In the genomic region with DNA sequence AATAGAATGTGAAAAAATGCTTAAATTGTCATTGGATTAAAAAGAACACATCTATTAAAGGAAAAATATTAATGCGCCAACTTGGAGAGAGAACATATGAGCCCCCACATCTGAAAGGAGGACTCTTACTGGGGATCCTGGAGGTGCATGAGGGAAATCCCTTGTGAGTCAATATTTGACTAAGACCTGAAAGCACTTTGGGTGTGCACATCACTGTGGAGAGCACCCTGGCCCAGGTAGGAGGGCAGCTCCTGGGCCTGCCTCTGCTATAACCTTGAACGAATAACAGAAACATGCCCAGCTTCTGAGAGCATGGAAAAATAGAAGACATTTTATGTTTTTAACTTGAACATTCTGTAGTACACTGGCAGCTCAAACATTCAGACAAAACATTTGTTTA, we compare ENCODE assay signal across 15 cellular contexts.
"Had no signal": no experiment of that assay in that cellular context is flagged by ENCODE, and none has a peak within 500 bp of the region (broad histone marks: within the 10 kb centered on the region; RNA-seq: fewer than 3 reads in every experiment).

No MANE protein-coding gene starts in this region.

- H3K4me1 ChIP-seq: left ventricle myocardium inferior, suprapubic skin had no signal

- H3K9me3 ChIP-seq: left ventricle myocardium inferior, suprapubic skin had no signal

- H3K4me3 ChIP-seq: dorsolateral prefrontal cortex, left ventricle myocardium inferior, suprapubic skin had no signal

- FAIRE-seq: kidney, TTC549 had no signal

- ATAC-seq: natural killer cell treated with Interleukin-12 subunit alpha and Interleukin-12 subunit beta and Interleukin-15 and Interleukin-18, amount 100 ng/mL, for 72 hours had no signal

- H3K36me3 ChIP-seq: left ventricle myocardium inferior, suprapubic skin had no signal

- H3K27ac ChIP-seq: dorsolateral prefrontal cortex, left ventricle myocardium inferior, suprapubic skin had no signal

- H3K27me3 ChIP-seq: dorsolateral prefrontal cortex, suprapubic skin had no signal

- DNase-seq: activated B cell treated with CpG ODN at 0.5 μM for 24 hours; activated CD4-positive, alpha-beta T cell treated with anti-CD3 and anti-CD28 coated beads for 48 hours; activated CD8-positive, alpha-beta memory T cell treated with anti-CD3 and anti-CD28 coated beads, Interleukin-2, amount 50 U/mL, for 48 hours; activated naive CD4-positive, alpha-beta T cell; dorsolateral prefrontal cortex; endodermal cell; kidney; left ventricle myocardium inferior; mesenchymal stem cell; stimulated activated CD4-positive, alpha-beta T cell treated with anti-CD3 and anti-CD28 coated beads, Interleukin-2, amount 100 ng/mL, for 48 hours; stimulated activated naive CD4-positive, alpha-beta T cell treated with Interleukin-2 at 50 U/mL for 16 hours; SW 1271 had no signal
